Comparison of ENCODE assay signal across 24 cellular contexts in the genomic region with DNA sequence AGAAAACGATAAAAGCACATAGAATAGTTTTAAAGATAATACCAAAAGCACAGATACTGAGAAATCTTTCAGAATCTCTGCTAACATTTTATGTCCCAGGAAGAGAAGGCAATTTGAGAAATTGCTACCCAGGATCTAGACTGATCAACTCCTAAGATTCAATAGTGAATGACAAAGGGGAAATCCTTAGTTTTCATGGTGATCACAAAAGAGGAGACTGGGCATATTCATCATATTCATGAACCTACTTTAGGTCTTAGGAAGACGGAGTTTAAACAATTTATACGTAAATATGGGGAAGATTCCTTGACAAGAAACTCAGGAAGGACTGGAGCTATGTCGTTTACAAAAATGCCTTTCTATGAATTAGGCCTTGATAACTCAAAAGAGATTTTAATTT.
"Had no signal": no experiment of that assay in that cellular context is flagged by ENCODE, and none has a peak within 500 bp of the region (broad histone marks: within the 10 kb centered on the region; RNA-seq: fewer than 3 reads in every experiment).

No MANE protein-coding gene starts in this region.

- H3K4me3 ChIP-seq: left lung, lower lobe of right lung, ovary, right atrium auricular region, right lobe of liver, smooth muscle cell, tibial nerve, uterus had no signal

- H3K9me3 ChIP-seq: left lung, lower lobe of right lung, ovary, right atrium auricular region, right lobe of liver, tibial nerve, uterus had no signal

- ATAC-seq: left colon; left lung; lower lobe of right lung; naive thymus-derived CD4-positive, alpha-beta T cell; natural killer cell treated with Interleukin-12 subunit alpha and Interleukin-12 subunit beta and Interleukin-15 and Interleukin-18, amount 100 ng/mL, for 72 hours; right lobe of liver; stimulated activated memory B cell treated with anti-CD40 and anti-IgM and Interleukin-4, amounts not matched to agents 10 μg/mL and 1 μg/mL and 100 μg/mL, for 72 hours; stimulated activated naive CD8-positive, alpha-beta T cell treated with anti-CD3 and anti-CD28 coated beads, Interleukin-15, amount 100 ng/mL, for 72 hours had no signal

- H3K27ac ChIP-seq: left lung, lower lobe of right lung, ovary, right atrium auricular region, right lobe of liver, tibial nerve, uterus had no signal

- DNase-seq: hippocampal formation; immature natural killer cell; kidney; left colon; left lung; lower lobe of right lung; mammary epithelial cell; mesendoderm; naive thymus-derived CD4-positive, alpha-beta T cell; ovary; right lobe of liver; stimulated activated CD4-positive, alpha-beta T cell treated with anti-CD3 and anti-CD28 coated beads, Interleukin-1b, Interleukin-23, amount 100 ng/mL, for 48 hours; stimulated activated CD4-positive, alpha-beta T cell treated with anti-CD3 and anti-CD28 coated beads, Interleukin-2, amount 100 ng/mL, for 48 hours; stimulated activated CD4-positive, alpha-beta T cell treated with anti-CD3 and anti-CD28 coated beads, Interleukin-4, amount 100 ng/mL, for 4 hours; stimulated activated CD8-positive, alpha-beta memory T cell treated with anti-CD3 and anti-CD28 coated beads, Interleukin-4, amount 100 ng/mL, for 48 hours; stimulated activated naive CD4-positive, alpha-beta T cell treated with Interleukin-2 at 50 U/mL for 16 hours; stimulated activated naive CD8-positive, alpha-beta T cell treated with anti-CD3 and anti-CD28 coated beads, Interleukin-15, amount 100 ng/mL, for 72 hours; substantia nigra; uterus had no signal

- H3K4me1 ChIP-seq: left lung, lower lobe of right lung, right atrium auricular region, right lobe of liver, uterus had no signal

- H3K36me3 ChIP-seq: left lung, lower lobe of right lung, ovary, right atrium auricular region, right lobe of liver, tibial nerve, uterus had no signal

- H3K4me2 ChIP-seq: smooth muscle cell had no signal

- H3K27me3 ChIP-seq: left lung, ovary, right atrium auricular region, right lobe of liver, tibial nerve, uterus had no signal
